Comparison of ENCODE assay signal across 8 cellular contexts in the genomic region with DNA sequence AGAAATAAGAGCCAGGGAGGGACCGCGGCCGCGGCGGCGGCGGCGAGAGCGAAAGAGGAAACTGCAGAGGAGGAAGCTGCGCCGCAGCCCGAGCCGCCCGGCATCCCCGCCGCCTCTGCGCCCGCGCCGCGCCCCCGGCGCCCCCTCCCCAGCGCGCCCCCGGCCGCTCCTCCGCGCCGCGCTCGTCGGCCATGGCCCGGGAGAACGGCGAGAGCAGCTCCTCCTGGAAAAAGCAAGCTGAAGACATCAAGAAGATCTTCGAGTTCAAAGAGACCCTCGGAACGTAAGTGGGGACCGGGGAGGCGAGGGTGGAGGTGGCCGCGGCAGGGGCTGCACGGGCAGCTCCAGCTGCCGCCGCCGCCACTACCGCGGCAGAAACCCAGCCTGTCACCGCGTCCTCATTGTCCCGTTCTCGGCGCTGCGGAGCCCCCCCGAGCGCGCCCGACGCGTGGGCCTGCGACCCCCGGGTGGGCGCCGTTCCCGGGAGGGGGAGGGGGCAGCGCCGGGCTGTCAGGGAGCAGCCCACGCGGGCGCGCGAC. TPM values are rescaled to one million over a fixed set of nuclear protein-coding genes. Genes with fewer than 3 reads are reported as not detected.
DNase-seq lines count a peak whose midpoint lies in the region; ATAC-seq and TF ChIP-seq lines count a peak whose summit lies in the region.

No MANE protein-coding gene starts in this region.

- TF ChIP-seq CTCF in dorsolateral prefrontal cortex (IDR thresholded peaks at IDR 0.05 in 54 of 56, conservative IDR thresholded peaks at IDR 0.05 in 2 of 56; ENCODE audit: low read depth in 1 of 56, partially characterized antibody in 56 of 56) (no peak), neural crest cell (conservative IDR thresholded peaks at IDR 0.05) (no peak)

- peak overlapping the region; percentile 95 for H3K4me2 ChIP-seq in BLaER1

- H3K4me1 Mint-ChIP-seq in neural crest cell: peaks cover 17% of the 10 kb centered on the region

- H3K27ac ChIP-seq in BLaER1: peak overlapping the region; percentile 90
- H3K27ac ChIP-seq in dorsolateral prefrontal cortex: peak overlapping the region in 57 of 59 donors; percentile 39 to 92 (median 83)

- H3K36me3 ChIP-seq in BLaER1: no peaks in the 10 kb centered on the region

- no peak for TF ChIP-seq EP300 in Ishikawa (IDR thresholded peaks at IDR 0.05; ENCODE audit: borderline replicate concordance)

- peak overlapping the region; percentile 91 for H3K9ac ChIP-seq in BLaER1

- H4K20me1 ChIP-seq in BLaER1: peaks cover 38% of the 10 kb centered on the region

- no peak for DNase-seq in dorsolateral prefrontal cortex
- no peak for DNase-seq in neural crest cell (ENCODE audit: low read depth, low spot score)
- DNase-seq in middle frontal gyrus (ENCODE audit: extremely low spot score, low spot score): no peak
- no peak for DNase-seq in stimulated activated naive CD4-positive, alpha-beta T cell treated with Interleukin-2 at 50 U/mL for 16 hours (lab: John Stamatoyannopoulos, UW)
- DNase-seq in NCI-H1105 treated with DMSO at 0.1 percent for 48 hours (lab: John Stamatoyannopoulos, UW): no peak

- no peaks in the 10 kb centered on the region for H3K9me3 ChIP-seq in BLaER1

- no peak overlapping the region for H3K27ac Mint-ChIP-seq in neural crest cell (ENCODE audit: unreplicated experiment)

- H3K4me3 Mint-ChIP-seq in neural crest cell: peak overlapping the region; percentile 97

- peak; percentile 51 for ATAC-seq in GM19467 (IDR thresholded peaks at IDR 0.05; ENCODE audit: unreplicated experiment)

- H3K27me3 ChIP-seq in BLaER1 (no peaks in the 10 kb centered on the region), dorsolateral prefrontal cortex (no peaks in the 10 kb centered on the region)

- H3K9me3 Mint-ChIP-seq in neural crest cell: no peaks in the 10 kb centered on the region

- H3K4me3 ChIP-seq in BLaER1 (peak overlapping the region; percentile 95), dorsolateral prefrontal cortex (peak overlapping the region; percentile 42 to 88 (median 76))

- H3K27me3 Mint-ChIP-seq in neural crest cell (ENCODE audit: low read depth): peaks cover 47% of the 10 kb centered on the region

- H3K36me3 Mint-ChIP-seq in neural crest cell (ENCODE audit: low read depth): no peaks in the 10 kb centered on the region

- no peak for TF ChIP-seq RAD21 in Ishikawa (IDR thresholded peaks at IDR 0.05; ENCODE audit: low read depth)

- intact Hi-C loops in dorsolateral prefrontal cortex (cut with DNase I): loop anchor here (2.0 to 5.0 kb wide), 2 partner anchors 38 to 47 kb away; no protein-coding TSS in a partner anchor

- peaks cover 41% of the 10 kb centered on the region for H3K4me1 ChIP-seq in BLaER1

TF ChIP-seq in Ishikawa, 13 proteins besides CTCF, POLR2A, EP300 and RAD21:
- TF ChIP-seq FOXM1 (IDR thresholded peaks at IDR 0.05; ENCODE audit: borderline replicate concordance, low read depth) (no peak), YY1 (IDR thresholded peaks at IDR 0.05; ENCODE audit: low read depth) (no peak), ZBTB7A (IDR thresholded peaks at IDR 0.05; ENCODE audit: low read depth) (peak; percentile 37; the same call in 1 of the 2 replicates)

RNA-seq across cellular contexts. Expression of a gene that starts 0.3 kb away (rescaled TPM):
- total RNA-seq in dorsolateral prefrontal cortex (100 to 1,000 TPM in 100 of 120 experiments, 10 to 100 TPM in 20; 43.3 to 181 (median 128) TPM), neural crest cell (6.4 and 6.5 TPM in 2 replicates)
